ENCODE assay signal across 18 cellular contexts in the genomic region with DNA sequence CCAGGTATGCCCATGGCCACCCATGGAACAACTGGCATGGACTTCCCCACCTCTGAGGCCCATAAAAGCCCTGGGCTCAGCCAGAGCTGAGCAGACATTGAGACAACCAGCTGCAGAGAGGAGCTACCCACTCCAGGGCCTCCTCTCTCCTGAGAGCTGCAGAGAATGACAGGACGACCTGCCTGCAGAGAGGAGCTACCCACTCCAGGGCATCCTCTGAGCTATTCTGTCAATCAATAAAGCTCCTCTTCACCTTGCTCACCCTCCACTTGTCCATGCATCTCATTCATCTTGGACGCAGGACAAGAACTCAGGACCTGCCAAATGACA. TPM values are rescaled to one million over a fixed set of nuclear protein-coding genes. Genes with fewer than 3 reads are reported as not detected.
DNase-seq lines count a peak whose midpoint lies in the region; ATAC-seq and TF ChIP-seq lines count a peak whose summit lies in the region.
"Had no signal": no experiment of that assay in that cellular context is flagged by ENCODE, and none has a peak within 500 bp of the region (broad histone marks: within the 10 kb centered on the region; RNA-seq: fewer than 3 reads in every experiment).

No MANE protein-coding gene starts in this region.

- peak; percentile 19 for DNase-seq in activated effector memory CD4-positive, alpha-beta T cell treated with anti-CD3 and anti-CD28 coated beads, Interleukin-2, amount 50 U/mL, for 16 hours
- no peak for DNase-seq in activated effector memory CD4-positive, alpha-beta T cell treated with Interleukin-2 at 50 U/mL for 16 hours
- peak; percentile 69 for DNase-seq in mesenteric fat pad (ENCODE audit: low spot score)
- DNase-seq in sigmoid colon = peak; percentile 42
- no peak for DNase-seq in stimulated activated naive CD4-positive, alpha-beta T cell treated with Interleukin-2 at 50 U/mL for 16 hours (lab: John Stamatoyannopoulos, UW)
- DNase-seq: Caco-2; CD4-positive, CD25-positive, alpha-beta regulatory T cell; CD8-positive, alpha-beta T cell; DMS153; DND-41; H9; HFFc6 had no signal

- no peak overlapping the region for H3K4me3 ChIP-seq in sigmoid colon
- H3K4me3 ChIP-seq: BLaER1, GM23338 had no signal

- H3K27ac ChIP-seq in sigmoid colon = peak overlapping the region in 3 of 4 donors; percentile 56 to 73 (median 60)
- H3K27ac ChIP-seq: 22Rv1, BLaER1, C4-2B had no signal

- no peak for TF ChIP-seq EP300 in sigmoid colon (IDR thresholded peaks at IDR 0.05)

- no peaks in the 10 kb centered on the region for H3K9me3 ChIP-seq in sigmoid colon
- H3K9me3 ChIP-seq: Caco-2 had no signal

- TF ChIP-seq POLR2A in sigmoid colon (IDR thresholded peaks at IDR 0.05) = no peak

- no peaks in the 10 kb centered on the region for H3K36me3 ChIP-seq in sigmoid colon
- H3K36me3 ChIP-seq: BLaER1 had no signal

- intact Hi-C loops in sigmoid colon (cut with DNase I) = loop anchor here (5.0 kb wide), 1 partner anchor 43 kb away; no protein-coding TSS in a partner anchor

- WGBS in sigmoid colon, 2 donors = 70 to 90% methylated on average over 2 of the region's 2 CpGs

- no peak for TF ChIP-seq CTCF in sigmoid colon (IDR thresholded peaks at IDR 0.05)

- no peak for ATAC-seq in HG02981 (IDR thresholded peaks at IDR 0.05; ENCODE audit: unreplicated experiment)
- ATAC-seq: CD8-positive, alpha-beta T cell; GM23338; HCT116 had no signal

- H3K27me3 ChIP-seq in sigmoid colon = peaks cover 13 to 17% (median 15%) of the 10 kb centered on the region in 3 donors

- H3K4me1 ChIP-seq in sigmoid colon = peaks cover 4 to 50% (median 28%) of the 10 kb centered on the region in 4 donors
- H3K4me1 ChIP-seq: BLaER1, Caco-2 had no signal

RNA-seq across cellular contexts. Expression of gene MATN1, which starts 43.4 kb away (rescaled TPM):
- not detected for total RNA-seq in mesenteric fat pad
- under 1 TPM in 2 of 4 donors, not detected in 2; 0.36 to 0.54 TPM for total RNA-seq in sigmoid colon
- polyA plus RNA-seq in sigmoid colon = under 1 TPM in 1 of 3 donors, not detected in 2; 0.09 TPM
- total RNA-seq: Caco-2, H9 had no signal
- polyA plus RNA-seq: CD4-positive, CD25-positive, alpha-beta regulatory T cell had no signal

Comparison
In these comparisons a context has a peak if more than half of its experiments do, and no peak if none do; other contexts are left out.
1. DNase-seq: peak in activated effector memory CD4-positive, alpha-beta T cell treated with anti-CD3 and anti-CD28 coated beads, Interleukin-2, amount 50 U/mL, for 16 hours (single experiment), mesenteric fat pad (single experiment) and sigmoid colon (single experiment); none in activated effector memory CD4-positive, alpha-beta T cell treated with Interleukin-2 at 50 U/mL for 16 hours (single experiment) and stimulated activated naive CD4-positive, alpha-beta T cell treated with Interleukin-2 at 50 U/mL for 16 hours (single experiment).